14 cellular contexts compared by ENCODE assay signal in the genomic region with DNA sequence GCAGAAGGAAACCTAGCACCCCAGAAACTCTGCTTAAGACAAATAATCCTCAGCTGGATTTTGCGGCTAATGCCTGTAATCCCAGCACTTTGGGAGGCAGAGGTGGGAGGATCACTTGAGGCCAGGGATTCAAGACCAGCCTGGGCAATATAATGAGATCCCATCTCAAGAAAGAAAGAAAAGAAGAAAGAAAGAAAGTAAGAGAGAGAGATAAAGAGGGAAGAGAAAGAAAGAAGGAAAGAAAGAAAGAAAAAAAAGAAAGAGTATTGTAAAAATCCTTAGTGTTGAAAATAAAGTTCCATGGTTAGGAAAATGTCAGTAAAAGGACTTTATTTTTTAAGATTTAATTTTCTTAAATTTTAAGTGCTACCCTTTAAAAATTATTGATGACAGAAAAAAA.
"Had no signal": no experiment of that assay in that cellular context is flagged by ENCODE, and none has a peak within 500 bp of the region (broad histone marks: within the 10 kb centered on the region; RNA-seq: fewer than 3 reads in every experiment).

No MANE protein-coding gene starts in this region.

- H3K9me3 ChIP-seq: ascending aorta, right atrium auricular region had no signal

- H3K9me3 Mint-ChIP-seq: type B pancreatic cell had no signal

- H3K4me3 ChIP-seq: ascending aorta, cardiac muscle cell, right atrium auricular region, smooth muscle cell had no signal

- H3K27ac ChIP-seq: ascending aorta, cardiac muscle cell, right atrium auricular region had no signal

- ATAC-seq: activated CD8-positive, alpha-beta T cell treated with anti-CD3 and anti-CD28 coated beads, Interleukin-2, amount 10 ng/mL, durations not matched to agents 7 days and 5 days; WTC11 had no signal

- H3K4me3 Mint-ChIP-seq: activated CD8-positive, alpha-beta T cell treated with anti-CD3 and anti-CD28 coated beads, Interleukin-2, amount 10 ng/mL, durations not matched to agents 7 days and 5 days; type B pancreatic cell; WTC11 had no signal

- H3K27ac Mint-ChIP-seq: activated CD8-positive, alpha-beta T cell treated with anti-CD3 and anti-CD28 coated beads, Interleukin-2, amount 10 ng/mL, durations not matched to agents 7 days and 5 days had no signal

- H3K36me3 Mint-ChIP-seq: type B pancreatic cell, WTC11 had no signal

- H3K4me2 ChIP-seq: smooth muscle cell had no signal

- DNase-seq: activated CD4-positive, alpha-beta T cell treated with anti-CD3 and anti-CD28 coated beads for 48 hours; activated CD8-positive, alpha-beta memory T cell treated with anti-CD3 and anti-CD28 coated beads, Interleukin-2, amount 50 U/mL, for 48 hours; activated CD8-positive, alpha-beta T cell treated with anti-CD3 and anti-CD28 coated beads, Interleukin-2, amount 10 ng/mL, durations not matched to agents 7 days and 5 days; cortex of kidney; effector CD8-positive, alpha-beta T cell; kidney glomerular epithelial cell; posterior cingulate gyrus; T-helper 1 cell had no signal

- H3K4me1 ChIP-seq: ascending aorta, right atrium auricular region had no signal
